In genomic region chr11:100674212-100674611, GRCh38 we compare ENCODE assay signal across 27 cellular contexts. TPM values are rescaled to one million over a fixed set of nuclear protein-coding genes. Genes with fewer than 3 reads are reported as not detected.
DNase-seq lines count a peak whose midpoint lies in the region; ATAC-seq, FAIRE-seq and TF ChIP-seq lines count a peak whose summit lies in the region.
"Had no signal": no experiment of that assay in that cellular context is flagged by ENCODE, and none has a peak within 500 bp of the region (broad histone marks: within the 10 kb centered on the region; RNA-seq: fewer than 3 reads in every experiment).

No MANE protein-coding gene starts in this region.

- H3K4me3 ChIP-seq in choroid plexus epithelial cell (ENCODE audit: low read depth, low read length) (no peak overlapping the region), mesenchymal stem cell (ENCODE audit: insufficient read depth in 1 of 2, low read depth in 1 of 2, low read length in 2 of 2) (no peak overlapping the region)
- H3K4me3 ChIP-seq: HAP-1, K562, SJSA1 had no signal

- H3K18ac ChIP-seq in mesenchymal stem cell (ENCODE audit: low read depth in 1 of 2, low read length in 2 of 2): no peak overlapping the region

- no peak overlapping the region for H3K27ac ChIP-seq in mesenchymal stem cell (ENCODE audit: low read length, poor library complexity, severe bottlenecking)
- H3K27ac ChIP-seq: C4-2B, SJSA1 had no signal

- H2BK12ac ChIP-seq in mesenchymal stem cell (ENCODE audit: low read length in 2 of 2): no peak overlapping the region

- H3K4me2 ChIP-seq in mesenchymal stem cell (ENCODE audit: low read length, poor library complexity, severe bottlenecking): no peak overlapping the region

- no peak overlapping the region for H3K4ac ChIP-seq in mesenchymal stem cell (ENCODE audit: low read depth in 1 of 2, low read length in 2 of 2)

- H2BK120ac ChIP-seq in mesenchymal stem cell (ENCODE audit: low read depth, low read length): no peak overlapping the region

- H3K36me3 ChIP-seq in mesenchymal stem cell (ENCODE audit: control insufficient read depth in 1 of 2, insufficient read depth in 2 of 2, low read depth in 1 of 2, low read length in 2 of 2): no peaks in the 10 kb centered on the region
- H3K36me3 ChIP-seq: HAP-1, SJSA1 had no signal

- WGBS in mesenchymal stem cell: 28% methylated on average over 4 of the region's 7 CpGs

- FAIRE-seq in HTR-8/SVneo (lab: Jason Lieb, UNC): no peak
- FAIRE-seq: G401.6, HepG2, K562 had no signal

- no peaks in the 10 kb centered on the region for H3K4me1 ChIP-seq in mesenchymal stem cell (ENCODE audit: control insufficient read depth, insufficient read depth, low read depth, low read length)
- H3K4me1 ChIP-seq: Caco-2 had no signal

- no peaks in the 10 kb centered on the region for H3K27me3 ChIP-seq in mesenchymal stem cell (ENCODE audit: control insufficient read depth in 1 of 2, insufficient read depth in 1 of 2, low read length in 2 of 2)
- H3K27me3 ChIP-seq: SJSA1 had no signal

- no peak overlapping the region for H4K8ac ChIP-seq in mesenchymal stem cell (ENCODE audit: low read length)

- no peak for ATAC-seq in HG03521 (IDR thresholded peaks at IDR 0.05; ENCODE audit: unreplicated experiment)
- ATAC-seq: CD8-positive, alpha-beta T cell; HepG2; K562; PC-3; Right ventricle myocardium inferior; T-cell had no signal

- DNase-seq in EL: peak; percentile 28
- DNase-seq in T1000 (lab: John Stamatoyannopoulos, UW): peak; percentile 52
- peak; percentile 77 for DNase-seq in choroid plexus epithelial cell (ENCODE audit: low read depth)
- DNase-seq in mesenchymal stem cell: peak; percentile 85
- no peak for DNase-seq in D341Med (ENCODE audit: low spot score)
- DNase-seq in HTR-8/SVneo (ENCODE audit: insufficient read length, low spot score): no peak
- DNase-seq: Caco-2; CD8-positive, alpha-beta T cell; DMS 273 treated with DMSO at 0.1 percent for 48 hours; DMS79 treated with DMSO at 0.1 percent for 48 hours; GOT3; Kasumi-1; NCI-H2029; NCI-H446; NCI-H524 treated with DMSO at 0.1 percent for 48 hours; NCI-H774; NK-92 treated with Interleukin-12 subunit alpha and Interleukin-12 subunit beta, amount 100 ng/mL, for 24 hours; PC-3; T-cell had no signal

- no peak overlapping the region for H2BK5ac ChIP-seq in mesenchymal stem cell (ENCODE audit: low read depth, low read length, poor library complexity, severe bottlenecking)

- no peak overlapping the region for H2AK5ac ChIP-seq in mesenchymal stem cell (ENCODE audit: low read length, severe bottlenecking)

- H2BK15ac ChIP-seq in mesenchymal stem cell (ENCODE audit: low read depth, poor library complexity, severe bottlenecking): no peak overlapping the region

- TF ChIP-seq CTCF in choroid plexus epithelial cell (conservative IDR thresholded peaks at IDR 0.05; ENCODE audit: low read depth, low read length): no peak

- no peak overlapping the region for H3K23ac ChIP-seq in mesenchymal stem cell (ENCODE audit: low read length in 2 of 2)

- H3K9ac ChIP-seq in mesenchymal stem cell (ENCODE audit: low read length): no peak overlapping the region

- H3K14ac ChIP-seq in mesenchymal stem cell (ENCODE audit: low read length in 2 of 2): no peak overlapping the region

- no peak overlapping the region for H2AFZ ChIP-seq in mesenchymal stem cell (ENCODE audit: low read depth, low read length)

- no peaks in the 10 kb centered on the region for H3K79me1 ChIP-seq in mesenchymal stem cell (replicated peaks; ENCODE audit: low read length, poor library complexity, severe bottlenecking)

- no peaks in the 10 kb centered on the region for H3K9me3 ChIP-seq in mesenchymal stem cell (ENCODE audit: control insufficient read depth, low read length)
- H3K9me3 ChIP-seq: Caco-2, HAP-1, SJSA1 had no signal

- no peak overlapping the region for H4K91ac ChIP-seq in mesenchymal stem cell (ENCODE audit: low read length)

RNA-seq across cellular contexts. Expression of gene ARHGAP42, which starts 12.9 kb away (rescaled TPM):
- 13.3 TPM for polyA plus RNA-seq in mesenchymal stem cell (2013, experiment 1 of 2)
- polyA plus RNA-seq in mesenchymal stem cell (2013, experiment 2 of 2): 15.6 TPM

Comparison
In these comparisons a context has a peak if more than half of its experiments do, and no peak if none do; other contexts are left out.
1. DNase-seq: peak in EL (single experiment), T1000 (single experiment), choroid plexus epithelial cell (single experiment) and mesenchymal stem cell (single experiment); none in D341Med (single experiment) and HTR-8/SVneo (single experiment).